Comparison of ENCODE assay signal across 27 cellular contexts in the genomic region with DNA sequence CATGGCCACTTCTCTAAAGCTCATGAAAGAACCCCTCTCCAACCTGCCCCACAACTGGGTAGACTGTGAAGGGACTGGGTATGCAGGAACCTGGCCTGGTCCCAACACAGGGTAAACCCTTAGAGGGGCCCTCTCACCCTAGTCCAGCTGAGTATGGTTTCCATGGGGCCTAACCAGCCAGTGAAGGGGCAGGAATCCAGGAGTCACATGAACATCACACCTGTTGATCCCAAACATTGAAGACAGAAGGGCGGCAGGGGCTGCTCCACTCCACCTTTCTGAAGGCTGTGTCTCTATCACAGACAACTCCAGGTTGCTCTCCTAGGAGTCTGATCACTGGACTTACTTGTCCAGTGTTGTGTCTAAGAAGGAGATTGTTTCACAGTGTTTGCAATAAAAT. TPM values are rescaled to one million over a fixed set of nuclear protein-coding genes. Genes with fewer than 3 reads are reported as not detected.
"Had no signal": no experiment of that assay in that cellular context is flagged by ENCODE, and none has a peak within 500 bp of the region (broad histone marks: within the 10 kb centered on the region; RNA-seq: fewer than 3 reads in every experiment).

No MANE protein-coding gene starts in this region.

- H3K36me3 ChIP-seq: brain microvascular endothelial cell, cardiac muscle cell, MG63, Peyer's patch had no signal

- H3K36me3 Mint-ChIP-seq: activated CD8-positive, alpha-beta memory T cell treated with anti-CD3 and anti-CD28 coated beads, Interleukin-2, amount 10 ng/mL, durations not matched to agents 7 days and 5 days; activated naive CD4-positive, alpha-beta T cell treated with anti-CD3 and anti-CD28 coated beads, Interleukin-2, amount 10 ng/mL, durations not matched to agents 7 days and 5 days; activated naive CD8-positive, alpha-beta T cell treated with anti-CD3 and anti-CD28 coated beads for 36 hours had no signal

- H3K9me3 Mint-ChIP-seq: activated CD4-positive, alpha-beta T cell treated with anti-CD3 and anti-CD28 coated beads, Interleukin-2, amount 10 ng/mL, durations not matched to agents 24 days and 14 days; activated naive CD4-positive, alpha-beta T cell treated with anti-CD3 and anti-CD28 coated beads, Interleukin-2, amount 10 ng/mL, durations not matched to agents 7 days and 5 days; activated naive CD8-positive, alpha-beta T cell treated with anti-CD3 and anti-CD28 coated beads for 36 hours; activated T-cell treated with anti-CD3 and anti-CD28 coated beads, Interleukin-2, amount 50 U/mL, for 24 hours had no signal

- H3K4me1 Mint-ChIP-seq: activated B cell treated with CpG ODN at 0.5 μM for 24 hours; activated CD4-positive, alpha-beta T cell treated with anti-CD3 and anti-CD28 coated beads, Interleukin-2, amount 10 ng/mL, durations not matched to agents 24 days and 14 days; activated CD8-positive, alpha-beta memory T cell treated with anti-CD3 and anti-CD28 coated beads, Interleukin-2, amount 10 ng/mL, durations not matched to agents 7 days and 5 days; activated naive CD4-positive, alpha-beta T cell treated with anti-CD3 and anti-CD28 coated beads, Interleukin-2, amount 10 ng/mL, durations not matched to agents 7 days and 5 days; activated naive CD8-positive, alpha-beta T cell treated with anti-CD3 and anti-CD28 coated beads for 36 hours; T-helper 17 cell had no signal

- H3K9me3 ChIP-seq: MG63, Peyer's patch had no signal

- H3K27me3 ChIP-seq: brain microvascular endothelial cell, cardiac muscle cell, MG63, Peyer's patch had no signal

- H3K27ac Mint-ChIP-seq: activated B cell treated with CpG ODN at 0.5 μM for 24 hours; activated CD4-positive, alpha-beta T cell treated with anti-CD3 and anti-CD28 coated beads, Interleukin-2, amount 10 ng/mL, durations not matched to agents 24 days and 14 days; activated CD8-positive, alpha-beta memory T cell treated with anti-CD3 and anti-CD28 coated beads, Interleukin-2, amount 10 ng/mL, durations not matched to agents 7 days and 5 days; activated naive CD4-positive, alpha-beta T cell treated with anti-CD3 and anti-CD28 coated beads, Interleukin-2, amount 10 ng/mL, durations not matched to agents 7 days and 5 days; activated naive CD8-positive, alpha-beta T cell treated with anti-CD3 and anti-CD28 coated beads for 36 hours; activated T-cell treated with anti-CD3 and anti-CD28 coated beads, Interleukin-2, amount 50 U/mL, for 24 hours; T-helper 17 cell had no signal

- H3K27ac ChIP-seq: brain microvascular endothelial cell, cardiac muscle cell, Peyer's patch, RWPE1 had no signal

- H3K4me3 ChIP-seq: cardiac muscle cell, MG63, Peyer's patch had no signal

- H3K4me3 Mint-ChIP-seq: activated B cell treated with CpG ODN at 0.5 μM for 24 hours; activated CD4-positive, alpha-beta T cell treated with anti-CD3 and anti-CD28 coated beads, Interleukin-2, amount 10 ng/mL, durations not matched to agents 24 days and 14 days; activated CD8-positive, alpha-beta memory T cell treated with anti-CD3 and anti-CD28 coated beads, Interleukin-2, amount 10 ng/mL, durations not matched to agents 7 days and 5 days; activated naive CD4-positive, alpha-beta T cell treated with anti-CD3 and anti-CD28 coated beads, Interleukin-2, amount 10 ng/mL, durations not matched to agents 7 days and 5 days; activated naive CD8-positive, alpha-beta T cell treated with anti-CD3 and anti-CD28 coated beads for 36 hours; activated T-cell treated with anti-CD3 and anti-CD28 coated beads, Interleukin-2, amount 50 U/mL, for 24 hours; T-helper 17 cell had no signal

- DNase-seq: activated CD4-positive, alpha-beta T cell treated with anti-CD3 and anti-CD28 coated beads for 1 hour; activated CD4-positive, alpha-beta T cell treated with anti-CD3 and anti-CD28 coated beads, Interleukin-2, amount 10 ng/mL, durations not matched to agents 24 days and 14 days; activated CD4-positive, alpha-beta T cell treated with anti-CD3 and anti-CD28 coated beads, Interleukin-2, amount 50 U/mL, for 48 hours; activated CD8-positive, alpha-beta memory T cell treated with anti-CD3 and anti-CD28 coated beads, Interleukin-2, amount 10 ng/mL, durations not matched to agents 7 days and 5 days; activated gamma-delta T cell treated with Interleukin-2 at 50 U/mL for 16 hours; activated naive CD4-positive, alpha-beta T cell treated with anti-CD3 and anti-CD28 coated beads, Interleukin-2, amount 10 ng/mL, durations not matched to agents 7 days and 5 days; activated naive CD8-positive, alpha-beta T cell treated with anti-CD3 and anti-CD28 coated beads for 36 hours; activated T-cell treated with anti-CD3 and anti-CD28 coated beads, Interleukin-2, amount 50 U/mL, for 24 hours; brain microvascular endothelial cell; cerebellar nuclear complex; MG63; NCI-H1105; NCI-H1436; NCI-H187 treated with DMSO at 0.1 percent for 48 hours; NCI-H2081 treated with DMSO at 0.1 percent for 48 hours; NCI-H446; NCI-H524; NCI-H748 treated with DMSO at 0.1 percent for 48 hours; NK-92 treated with Interleukin-12 subunit alpha and Interleukin-12 subunit beta, amount 100 ng/mL, for 24 hours; OCI-M1; Peyer's patch; SHP77 treated with DMSO at 0.1 percent for 48 hours; T-helper 17 cell; T-helper 9 cell had no signal

- ATAC-seq: activated CD8-positive, alpha-beta memory T cell treated with anti-CD3 and anti-CD28 coated beads, Interleukin-2, amount 10 ng/mL, durations not matched to agents 7 days and 5 days; T-helper 17 cell had no signal

- H3K4me1 ChIP-seq: Peyer's patch had no signal

RNA-seq across cellular contexts. Expression of gene GRID1, which starts 30.8 kb away (rescaled TPM):
- total RNA-seq: activated B cell treated with CpG ODN at 0.5 μM for 24 hours; activated CD4-positive, alpha-beta T cell treated with anti-CD3 and anti-CD28 coated beads, Interleukin-2, amount 10 ng/mL, durations not matched to agents 24 days and 14 days; activated CD8-positive, alpha-beta memory T cell treated with anti-CD3 and anti-CD28 coated beads, Interleukin-2, amount 10 ng/mL, durations not matched to agents 7 days and 5 days; activated naive CD8-positive, alpha-beta T cell treated with anti-CD3 and anti-CD28 coated beads for 36 hours; T-helper 17 cell had no signal
